In the genomic region with DNA sequence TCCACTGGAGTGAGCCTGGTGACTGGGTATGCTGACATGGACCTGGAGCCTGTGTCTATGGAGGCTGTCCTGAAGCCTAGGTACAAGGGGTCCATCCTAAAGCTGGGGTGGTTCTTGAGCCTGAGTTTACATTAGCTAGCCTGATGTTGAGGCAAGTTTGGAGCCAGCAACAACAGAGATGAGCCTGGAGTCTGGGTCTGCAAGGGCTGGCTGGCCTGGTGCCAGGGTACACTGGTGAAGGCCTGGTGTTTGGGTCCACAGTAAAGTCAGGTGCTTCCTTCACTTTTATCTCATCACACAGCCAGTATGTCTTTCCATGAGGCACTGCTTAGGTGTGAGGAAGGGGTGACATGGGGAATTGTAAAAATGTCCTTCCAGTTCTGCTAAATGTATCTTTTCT, we compare ENCODE assay signal across 22 cellular contexts. TPM values are rescaled to one million over a fixed set of nuclear protein-coding genes. Genes with fewer than 3 reads are reported as not detected.
"Had no signal": no experiment of that assay in that cellular context is flagged by ENCODE, and none has a peak within 500 bp of the region (broad histone marks: within the 10 kb centered on the region; RNA-seq: fewer than 3 reads in every experiment).

No MANE protein-coding gene starts in this region.

- H3K27ac Mint-ChIP-seq: dendritic cell treated with granulocyte-macrophage colony-stimulating factor and Interleukin-4, amounts not matched to agents 40 ng/mL and 50 ng/mL, for 4 days; endodermal cell; naive thymus-derived CD8-positive, alpha-beta T cell; nephron progenitor cell; stimulated activated naive B cell treated with anti-CD40 and anti-IgM and Interleukin-4, amounts not matched to agents 10 μg/mL and 1 μg/mL and 100 μg/mL, for 72 hours; stimulated activated naive CD8-positive, alpha-beta T cell treated with anti-CD3 and anti-CD28 coated beads, Interleukin-15, Interleukin-2, amounts not matched to agents 100 ng/mL and 50 ng/mL, for 24 hours had no signal

- H3K27ac ChIP-seq: epithelial cell of prostate, lower lobe of right lung, prostate gland, skin epidermis, spleen, thoracic aorta, tibial nerve, vagina had no signal

- H3K4me1 Mint-ChIP-seq: endodermal cell; stimulated activated naive B cell treated with anti-CD40 and anti-IgM and Interleukin-4, amounts not matched to agents 10 μg/mL and 1 μg/mL and 100 μg/mL, for 72 hours had no signal

- H3K27me3 ChIP-seq: gastrocnemius medialis, spleen, tibial nerve, vagina had no signal

- H3K4me3 ChIP-seq: gastrocnemius medialis, lower lobe of right lung, prostate gland, skin epidermis, spleen, thoracic aorta, tibial nerve, vagina had no signal

- H3K36me3 Mint-ChIP-seq: stimulated activated naive B cell treated with anti-CD40 and anti-IgM and Interleukin-4, amounts not matched to agents 10 μg/mL and 1 μg/mL and 100 μg/mL, for 72 hours had no signal

- DNase-seq: effector CD8-positive, alpha-beta T cell; endodermal cell; foreskin fibroblast; gastrocnemius medialis; head of caudate nucleus; left ventricle myocardium superior; lower lobe of right lung; naive thymus-derived CD8-positive, alpha-beta T cell; nephron progenitor cell; nucleus accumbens; spleen; stimulated activated naive B cell treated with anti-CD40 and anti-IgM and Interleukin-4, amounts not matched to agents 10 μg/mL and 1 μg/mL and 100 μg/mL, for 72 hours had no signal

- H3K9me3 Mint-ChIP-seq: dendritic cell treated with granulocyte-macrophage colony-stimulating factor and Interleukin-4, amounts not matched to agents 40 ng/mL and 50 ng/mL, for 4 days; endodermal cell had no signal

- H3K4me1 ChIP-seq: lower lobe of right lung, prostate gland, spleen, tibial nerve, vagina had no signal

- H3K27me3 Mint-ChIP-seq: dendritic cell treated with granulocyte-macrophage colony-stimulating factor and Interleukin-4, amounts not matched to agents 40 ng/mL and 50 ng/mL, for 4 days; stimulated activated naive B cell treated with anti-CD40 and anti-IgM and Interleukin-4, amounts not matched to agents 10 μg/mL and 1 μg/mL and 100 μg/mL, for 72 hours had no signal

- H3K36me3 ChIP-seq: gastrocnemius medialis, lower lobe of right lung, prostate gland, spleen, thoracic aorta, tibial nerve, vagina had no signal

- ATAC-seq: esophagus mucosa; gastrocnemius medialis; left ventricle myocardium superior; lower lobe of right lung; naive thymus-derived CD8-positive, alpha-beta T cell; right cardiac atrium; stimulated activated naive B cell treated with anti-CD40 and anti-IgM and Interleukin-4, amounts not matched to agents 10 μg/mL and 1 μg/mL and 100 μg/mL, for 72 hours had no signal

- H3K4me3 Mint-ChIP-seq: dendritic cell treated with granulocyte-macrophage colony-stimulating factor and Interleukin-4, amounts not matched to agents 40 ng/mL and 50 ng/mL, for 4 days; endodermal cell; naive thymus-derived CD8-positive, alpha-beta T cell; nephron progenitor cell; stimulated activated naive B cell treated with anti-CD40 and anti-IgM and Interleukin-4, amounts not matched to agents 10 μg/mL and 1 μg/mL and 100 μg/mL, for 72 hours; stimulated activated naive CD8-positive, alpha-beta T cell treated with anti-CD3 and anti-CD28 coated beads, Interleukin-15, Interleukin-2, amounts not matched to agents 100 ng/mL and 50 ng/mL, for 24 hours had no signal

- H3K9me3 ChIP-seq: gastrocnemius medialis, lower lobe of right lung, prostate gland, thoracic aorta, vagina had no signal

RNA-seq across cellular contexts. Expression of gene TP63, which starts 49.5 kb away (rescaled TPM):
- total RNA-seq: endodermal cell; naive thymus-derived CD8-positive, alpha-beta T cell had no signal
- polyA plus RNA-seq: naive thymus-derived CD8-positive, alpha-beta T cell had no signal
